ENCODE assay signal across 8 cellular contexts in genomic region chr5:119355244-119355635, GRCh38. TPM values are rescaled to one million over a fixed set of nuclear protein-coding genes. Genes with fewer than 3 reads are reported as not detected.
A peak's percentile ranks its signal among the peaks of the same experiment; 100 is the strongest.
DNase-seq lines count a peak whose midpoint lies in the region; ATAC-seq and TF ChIP-seq lines count a peak whose summit lies in the region.

No MANE protein-coding gene starts in this region.

- H3K27ac Mint-ChIP-seq in activated B cell treated with CpG ODN at 0.5 μM for 24 hours = peak overlapping the region; percentile 98

- no peak overlapping the region for H3K9ac ChIP-seq in neuronal stem cell (ENCODE audit: low read depth, low read length, poor library complexity)

- H2BK120ac ChIP-seq in neuronal stem cell (ENCODE audit: low read depth, low read length) = no peak overlapping the region

- H3K4me2 ChIP-seq in neuronal stem cell (ENCODE audit: insufficient read depth, low read length, poor library complexity, severe bottlenecking) = peak overlapping the region; percentile 94

- peaks cover 79% of the 10 kb centered on the region for H3K4me1 Mint-ChIP-seq in activated B cell treated with CpG ODN at 0.5 μM for 24 hours

- POLR2A ChIA-PET in activated B cell treated with CpG ODN at 0.5 μM for 24 hours (lab: Charles Lee) = interaction anchor here (1.2 to 14.1 kb wide), 17 partner anchors 12 to 284 kb away, joined by 3 to 388 read pairs (median 18); partner anchors contain the start of gene DMXL1

- DNase-seq in AG09309 (ENCODE audit: low read depth) (no peak), HAP-1 (ENCODE audit: low spot score in 2 of 2) (peak in 1 of 2 experiments; percentile 30), activated B cell treated with CpG ODN at 0.5 μM for 24 hours (no peak), epithelial cell of prostate (ENCODE audit: low read depth, low spot score) (no peak), neuronal stem cell (ENCODE audit: low spot score) (no peak), D341Med (ENCODE audit: low spot score) (no peak), SHP77 treated with DMSO at 0.1 percent for 48 hours (lab: John Stamatoyannopoulos, UW) (no peak), GM20000 (ENCODE audit: low spot score) (no peak)

- no peak overlapping the region for H2AK5ac ChIP-seq in neuronal stem cell (ENCODE audit: low read depth, low read length)

- H3K36me3 ChIP-seq in HAP-1 (replicated peaks) (no peaks in the 10 kb centered on the region), neuronal stem cell (replicated peaks in 1 of 2; ENCODE audit: control insufficient read depth in 2 of 2, insufficient read depth in 2 of 2, low read length in 2 of 2) (no peaks in the 10 kb centered on the region)

- peak overlapping the region; percentile 100 for H3K4me3 Mint-ChIP-seq in activated B cell treated with CpG ODN at 0.5 μM for 24 hours

- no peaks in the 10 kb centered on the region for H3K9me3 Mint-ChIP-seq in activated B cell treated with CpG ODN at 0.5 μM for 24 hours

- TF ChIP-seq CTCF in AG09309 (IDR thresholded peaks at IDR 0.05; ENCODE audit: control insufficient read depth, insufficient read depth, low read depth, low read length, missing control alignments) (no peak), activated B cell treated with CpG ODN at 0.5 μM for 24 hours (IDR thresholded peaks at IDR 0.05) (no peak), GM20000 (IDR thresholded peaks at IDR 0.05; ENCODE audit: extremely low read depth, missing control alignments) (no peak)

- H3K23ac ChIP-seq in neuronal stem cell (ENCODE audit: low read depth, low read length, poor library complexity) = no peak overlapping the region

- in situ Hi-C loops in HAP-1 (cut with MboI; ENCODE audit: low sequenced_read_pairs) = no loop called here

- H3K4me1 ChIP-seq in HAP-1 (peaks cover 37% of the 10 kb centered on the region), neuronal stem cell (ENCODE audit: control insufficient read depth in 2 of 2, insufficient read depth in 1 of 2, low read depth in 1 of 2, low read length in 2 of 2) (peaks cover 5 to 8% of the 10 kb centered on the region in 2 donors)

- ATAC-seq in activated B cell treated with CpG ODN at 0.5 μM for 24 hours (ENCODE audit: low read depth) = peak; percentile 33

- no peak overlapping the region for H2BK15ac ChIP-seq in neuronal stem cell (ENCODE audit: low read length)

- intact Hi-C loops in activated B cell treated with CpG ODN at 0.5 μM for 24 hours (cut with micrococcal nuclease) = loop anchor here (1.0 to 5.0 kb wide), 5 partner anchors 14 to 333 kb away; partner anchors contain the start of gene DMXL1

- H3K27ac ChIP-seq in epithelial cell of prostate (peak overlapping the region; percentile 18), neuronal stem cell (replicated peaks; ENCODE audit: low read length) (no peak overlapping the region)

- no peak overlapping the region for H4K8ac ChIP-seq in neuronal stem cell (ENCODE audit: low read depth, low read length)

- H3K14ac ChIP-seq in neuronal stem cell (ENCODE audit: low read length) = no peak overlapping the region

- no peaks in the 10 kb centered on the region for H3K27me3 Mint-ChIP-seq in activated B cell treated with CpG ODN at 0.5 μM for 24 hours

- H2BK12ac ChIP-seq in neuronal stem cell (ENCODE audit: low read length) = no peak overlapping the region

- H3K9me3 ChIP-seq in HAP-1 (no peaks in the 10 kb centered on the region), neuronal stem cell (replicated peaks in 1 of 2; ENCODE audit: control insufficient read depth in 2 of 2, insufficient read depth in 1 of 2, low read depth in 1 of 2, low read length in 2 of 2) (no peaks in the 10 kb centered on the region)

- peak overlapping the region; percentile 91 for H2AFZ ChIP-seq in neuronal stem cell (ENCODE audit: low read length)

- no peak overlapping the region for H3K4ac ChIP-seq in neuronal stem cell (ENCODE audit: low read length)

- H3K4me3 ChIP-seq in AG09309 (ENCODE audit: control insufficient read depth, low read depth, low read length) = peak overlapping the region; percentile 90
- H3K4me3 ChIP-seq in HAP-1 = peak overlapping the region; percentile 32
- H3K4me3 ChIP-seq in neuronal stem cell (ENCODE audit: low read length in 2 of 2) = peak overlapping the region in 1 of 2 donors; percentile 51

- no peaks in the 10 kb centered on the region for H3K79me1 ChIP-seq in neuronal stem cell (ENCODE audit: low read depth, low read length)

- CTCF ChIA-PET in activated B cell treated with CpG ODN at 0.5 μM for 24 hours (lab: Charles Lee) = interaction anchor here (1.1 to 4.9 kb wide), 7 partner anchors 11 to 366 kb away, joined by 3 to 34 read pairs (median 5); partner anchors contain the start of gene DTWD2

- peak overlapping the region; percentile 46 for H3K18ac ChIP-seq in neuronal stem cell (ENCODE audit: low read length)

- no peak overlapping the region for H2BK5ac ChIP-seq in neuronal stem cell (ENCODE audit: low read length)

- H3K27me3 ChIP-seq in HAP-1 (ENCODE audit: low read depth) (no peaks in the 10 kb centered on the region), neuronal stem cell (ENCODE audit: control insufficient read depth in 3 of 3, insufficient read depth in 3 of 3, low read depth in 1 of 3, low read length in 3 of 3) (peaks cover 0 to 6% (median 0%) of the 10 kb centered on the region in 3 experiments)

- WGBS in neuronal stem cell (ENCODE audit: extremely low coverage in 2 of 2, insufficient read length in 2 of 2, insufficient replicate concordance in 1 of 2), 2 donors = no CpG with 5 or more reads among the region's 12 CpGs

- H4K91ac ChIP-seq in neuronal stem cell (ENCODE audit: low read depth, low read length, poor library complexity) = no peak overlapping the region

- peaks cover 41% of the 10 kb centered on the region for H3K36me3 Mint-ChIP-seq in activated B cell treated with CpG ODN at 0.5 μM for 24 hours (ENCODE audit: low read depth)

RNA-seq across cellular contexts. Expression of gene TNFAIP8, which starts 0.6 kb away (rescaled TPM):
- total RNA-seq in activated B cell treated with CpG ODN at 0.5 μM for 24 hours = 135 and 149 TPM in 2 replicates
- polyA plus RNA-seq in neuronal stem cell (2013, experiment 1 of 2) = 13.5 TPM
- 13.8 TPM for polyA plus RNA-seq in neuronal stem cell (2013, experiment 2 of 2)
